27 cellular contexts compared by ENCODE assay signal in the genomic region with DNA sequence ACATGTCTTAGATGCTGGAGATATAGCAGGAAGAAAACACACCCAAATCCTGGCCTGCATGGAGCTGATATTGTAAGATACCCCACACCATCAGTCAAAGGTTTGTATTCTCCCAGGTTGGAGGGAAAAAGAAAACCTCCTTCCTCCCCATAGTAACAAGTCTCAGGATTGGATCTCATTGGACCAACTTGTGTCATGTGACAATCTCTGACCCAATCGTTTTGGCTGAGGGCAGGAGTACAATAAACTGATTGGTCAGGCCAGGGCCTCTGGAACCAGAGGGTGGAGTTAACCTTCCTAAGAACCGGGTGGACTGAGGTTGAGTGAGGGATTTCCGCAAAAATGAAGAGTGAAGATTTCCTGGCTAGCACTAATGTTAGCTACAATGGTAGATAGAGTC.
DNase-seq lines count a peak whose midpoint lies in the region; ATAC-seq and TF ChIP-seq lines count a peak whose summit lies in the region.
"Had no signal": no experiment of that assay in that cellular context is flagged by ENCODE, and none has a peak within 500 bp of the region (broad histone marks: within the 10 kb centered on the region; RNA-seq: fewer than 3 reads in every experiment).

No MANE protein-coding gene starts in this region.

- TF ChIP-seq CTCF in foreskin keratinocyte (conservative IDR thresholded peaks at IDR 0.05), result no peak

- H3K4me1 ChIP-seq in foreskin keratinocyte, result no peaks in the 10 kb centered on the region
- H3K4me1 ChIP-seq: body of pancreas, heart left ventricle, psoas muscle, stomach had no signal

- in situ Hi-C loops in SK-MEL-5 (cut with HindIII; ENCODE audit: low pct_unique_long_range_greater_than_20kb, low sequenced_read_pairs), result no loop called here

- no peaks in the 10 kb centered on the region for H3K27me3 ChIP-seq in foreskin keratinocyte
- H3K27me3 ChIP-seq: body of pancreas had no signal

- ATAC-seq in GM19351 (IDR thresholded peaks at IDR 0.05; ENCODE audit: unreplicated experiment), result peak; percentile 33
- ATAC-seq in foreskin keratinocyte, result no peak
- ATAC-seq: body of pancreas, heart left ventricle, left cardiac atrium, PC-3, psoas muscle had no signal

- H3K27ac ChIP-seq in foreskin keratinocyte, result no peak overlapping the region
- H3K27ac ChIP-seq: body of pancreas, epithelial cell of prostate, heart left ventricle, neutrophil, psoas muscle, stomach had no signal

- peak; percentile 8 for DNase-seq in HT1080 (ENCODE audit: low read depth)
- DNase-seq in SK-MEL-5 (ENCODE audit: low read depth, low spot score), result peak; percentile 73
- peak; percentile 45 for DNase-seq in iPS DF 19.7 (ENCODE audit: low read depth, low spot score)
- DNase-seq in NCI-H146 (lab: John Stamatoyannopoulos, UW), result no peak
- DNase-seq in foreskin keratinocyte, result no peak
- no peak for DNase-seq in HCEC 1CT
- DNase-seq: activated CD4-positive, alpha-beta T cell treated with anti-CD3 and anti-CD28 coated beads for 1 hour; activated CD8-positive, alpha-beta memory T cell treated with anti-CD3 and anti-CD28 coated beads for 24 hours; activated gamma-delta T cell; activated T-cell treated with anti-CD3 and anti-CD28 coated beads, Interleukin-2, amount 50 U/mL, for 1 hour; body of pancreas; CD4-positive, alpha-beta T cell; DMS153; heart left ventricle; left cardiac atrium; mammary epithelial cell; NCI-H1092; NCI-H1930; NCI-H226; PC-3; psoas muscle; stimulated activated CD8-positive, alpha-beta memory T cell treated with anti-CD3 and anti-CD28 coated beads, Interleukin-4, amount 100 ng/mL, for 48 hours; stomach; trophoblast cell had no signal

Comparison
In these comparisons a context has a peak if more than half of its experiments do, and no peak if none do; other contexts are left out.
1. DNase-seq: peak in HT1080 (single experiment), SK-MEL-5 (single experiment) and iPS DF 19.7 (single experiment); none in NCI-H146 (single experiment), foreskin keratinocyte (0 of 2) and HCEC 1CT (single experiment).